Comparison of ENCODE assay signal across 8 cellular contexts in the genomic region with DNA sequence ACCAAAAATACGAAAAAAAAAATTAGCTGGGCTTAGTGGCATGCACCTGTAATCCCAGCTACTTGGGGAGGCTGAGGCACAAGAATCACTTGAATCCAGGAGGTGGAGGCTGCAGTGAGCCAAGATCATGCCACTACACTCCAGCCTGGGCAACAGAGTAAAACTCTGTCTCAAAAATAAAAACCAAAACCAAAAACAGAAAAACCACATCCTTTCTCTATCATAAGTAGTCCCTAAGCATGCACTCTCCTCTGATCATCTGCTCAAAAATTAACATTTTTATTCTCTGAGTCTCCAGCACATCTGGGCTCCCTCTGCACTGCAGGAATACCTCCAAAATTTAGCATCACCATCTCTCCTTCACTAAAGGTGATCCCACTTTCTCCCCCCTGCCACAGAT.
DNase-seq lines count a peak whose midpoint lies in the region; ATAC-seq and TF ChIP-seq lines count a peak whose summit lies in the region.
"Not testable (repeated sequence)": the region's sequence is repeated elsewhere in the genome, so short reads cannot be mapped to it uniquely, and the experiment has no call there.

No MANE protein-coding gene starts in this region.

- not testable (repeated sequence) for H3K4me1 Mint-ChIP-seq in T-helper 2 cell treated with Interferon-gamma antibody and Interleukin-4, amounts not matched to agents 5 μg/mL and 100 μg/mL, for 36 hours (ENCODE audit: low read depth)

- not testable (repeated sequence) for H3K36me3 Mint-ChIP-seq in T-helper 2 cell treated with Interferon-gamma antibody and Interleukin-4, amounts not matched to agents 5 μg/mL and 100 μg/mL, for 36 hours (ENCODE audit: low read depth)

- not testable (repeated sequence) for H3K27ac Mint-ChIP-seq in T-helper 2 cell treated with Interferon-gamma antibody and Interleukin-4, amounts not matched to agents 5 μg/mL and 100 μg/mL, for 36 hours

- peak; percentile 98 for ATAC-seq in GM18870 (IDR thresholded peaks at IDR 0.05; ENCODE audit: unreplicated experiment)
- peak; percentile 94 for ATAC-seq in GM19455 (IDR thresholded peaks at IDR 0.05; ENCODE audit: unreplicated experiment)
- peak; percentile 93 for ATAC-seq in GM21717 (IDR thresholded peaks at IDR 0.05; ENCODE audit: unreplicated experiment)
- peak; percentile 81 for ATAC-seq in HG02870 (IDR thresholded peaks at IDR 0.05; ENCODE audit: unreplicated experiment)
- peak; percentile 83 for ATAC-seq in HG03108 (IDR thresholded peaks at IDR 0.05; ENCODE audit: unreplicated experiment)
- ATAC-seq in HG03521 (IDR thresholded peaks at IDR 0.05; ENCODE audit: unreplicated experiment) = peak; percentile 94

- peaks cover 28% of the 10 kb centered on the region for H3K9me3 Mint-ChIP-seq in T-helper 2 cell treated with Interferon-gamma antibody and Interleukin-4, amounts not matched to agents 5 μg/mL and 100 μg/mL, for 36 hours

- not testable (repeated sequence) for TF ChIP-seq CTCF in GM10266 (IDR thresholded peaks at IDR 0.05; ENCODE audit: control insufficient read depth, insufficient read depth, low read depth, missing control alignments)

- not testable (repeated sequence) for H3K27me3 Mint-ChIP-seq in T-helper 2 cell treated with Interferon-gamma antibody and Interleukin-4, amounts not matched to agents 5 μg/mL and 100 μg/mL, for 36 hours (ENCODE audit: low read depth)

- peak; percentile 16 for DNase-seq in GM10266 (ENCODE audit: extremely low spot score)
- DNase-seq in T-helper 2 cell treated with Interferon-gamma antibody and Interleukin-4, amounts not matched to agents 5 μg/mL and 100 μg/mL, for 36 hours (ENCODE audit: low spot score) = not testable (repeated sequence)

- peak overlapping the region; percentile 13 for H3K4me3 Mint-ChIP-seq in T-helper 2 cell treated with Interferon-gamma antibody and Interleukin-4, amounts not matched to agents 5 μg/mL and 100 μg/mL, for 36 hours
